9 cellular contexts compared by ENCODE assay signal in the genomic region with DNA sequence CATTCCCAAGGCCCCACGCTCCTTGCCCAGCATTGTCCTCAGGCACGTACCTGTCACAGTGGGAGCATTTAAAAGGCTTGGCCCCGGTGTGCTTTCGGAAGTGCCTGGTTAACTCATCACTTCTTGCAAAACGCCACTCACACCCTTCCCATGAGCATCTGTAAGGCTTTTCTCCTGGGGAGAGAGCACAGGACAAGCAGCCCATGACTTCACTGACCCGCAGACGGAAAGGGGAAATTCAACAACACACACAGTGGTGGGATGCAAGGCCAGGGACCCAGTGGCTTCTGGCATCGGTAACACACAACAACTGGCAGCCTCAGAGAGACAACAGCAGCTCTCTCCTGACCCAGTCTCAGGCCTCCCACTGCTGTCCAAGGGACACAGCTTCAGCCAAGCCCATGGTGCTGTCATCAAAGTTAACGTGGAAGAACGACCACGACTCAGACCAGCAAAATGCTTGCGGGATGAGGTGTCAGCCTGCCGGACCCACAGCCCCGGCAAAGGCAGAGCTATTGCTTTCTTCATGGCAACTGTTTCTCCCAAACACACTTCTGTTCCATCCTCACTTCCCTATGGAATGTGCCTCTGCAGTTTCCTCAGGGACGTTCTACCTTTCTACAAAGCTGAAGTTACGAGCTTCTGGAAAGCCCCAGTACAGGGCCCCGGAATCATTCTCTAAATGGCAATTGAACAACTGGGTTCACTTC. TPM values are rescaled to one million over a fixed set of nuclear protein-coding genes. Genes with fewer than 3 reads are reported as not detected.
DNase-seq lines count a peak whose midpoint lies in the region; ATAC-seq and TF ChIP-seq lines count a peak whose summit lies in the region.
"Had no signal": no experiment of that assay in that cellular context is flagged by ENCODE, and none has a peak within 500 bp of the region (broad histone marks: within the 10 kb centered on the region; RNA-seq: fewer than 3 reads in every experiment).

No MANE protein-coding gene starts in this region.

- no peak for TF ChIP-seq CTCF in activated CD8-positive, alpha-beta T cell treated with anti-CD3 and anti-CD28 coated beads for 36 hours (IDR thresholded peaks at IDR 0.05)
- no peak for TF ChIP-seq CTCF in retinal pigment epithelial cell (conservative IDR thresholded peaks at IDR 0.05; ENCODE audit: low read depth, low read length)

- DNase-seq in activated CD8-positive, alpha-beta T cell treated with anti-CD3 and anti-CD28 coated beads for 36 hours, result no peak
- peak; percentile 67 for DNase-seq in fibroblast of peridontal ligament (ENCODE audit: extremely low read depth)
- no peak for DNase-seq in retinal pigment epithelial cell (ENCODE audit: low read depth)
- no peak for DNase-seq in NCI-H1092 (lab: John Stamatoyannopoulos, UW)
- DNase-seq in stimulated activated CD4-positive, alpha-beta T cell treated with anti-CD3 and anti-CD28 coated beads, Interleukin-4, amount 100 ng/mL, for 4 hours, result no peak
- no peak for DNase-seq in effector CD8-positive, alpha-beta T cell (lab: John Stamatoyannopoulos, UW)

- CTCF ChIA-PET in activated CD8-positive, alpha-beta T cell treated with anti-CD3 and anti-CD28 coated beads for 36 hours (lab: Charles Lee), result no interaction called here

- H3K9me3 ChIP-seq in ES-I3 (ENCODE audit: control insufficient read depth, insufficient read depth, low read length), result no peaks in the 10 kb centered on the region

- no peaks in the 10 kb centered on the region for H3K27me3 Mint-ChIP-seq in activated CD8-positive, alpha-beta T cell treated with anti-CD3 and anti-CD28 coated beads for 36 hours

- H3K4me1 Mint-ChIP-seq in activated CD8-positive, alpha-beta T cell treated with anti-CD3 and anti-CD28 coated beads for 36 hours (ENCODE audit: low read depth), result peaks cover 69% of the 10 kb centered on the region

- no peaks in the 10 kb centered on the region for H3K9me3 Mint-ChIP-seq in activated CD8-positive, alpha-beta T cell treated with anti-CD3 and anti-CD28 coated beads for 36 hours

- peaks cover 36% of the 10 kb centered on the region for H3K4me1 ChIP-seq in ES-I3 (ENCODE audit: insufficient read depth, low read length)

- intact Hi-C loops in activated CD8-positive, alpha-beta T cell treated with anti-CD3 and anti-CD28 coated beads for 36 hours (cut with micrococcal nuclease), result no loop called here

- peaks cover 51% of the 10 kb centered on the region for H3K36me3 ChIP-seq in ES-I3 (ENCODE audit: insufficient read depth, low read length)

- peak overlapping the region; percentile 99 for H3K27ac Mint-ChIP-seq in activated CD8-positive, alpha-beta T cell treated with anti-CD3 and anti-CD28 coated beads for 36 hours

- H3K4me3 Mint-ChIP-seq in activated CD8-positive, alpha-beta T cell treated with anti-CD3 and anti-CD28 coated beads for 36 hours, result peak overlapping the region; percentile 93

- H3K4me3 ChIP-seq in retinal pigment epithelial cell (ENCODE audit: low read length), result peak overlapping the region; percentile 90
- H3K4me3 ChIP-seq: cardiac muscle cell had no signal

- H3K36me3 Mint-ChIP-seq in activated CD8-positive, alpha-beta T cell treated with anti-CD3 and anti-CD28 coated beads for 36 hours (ENCODE audit: low read depth), result peaks cover 90% of the 10 kb centered on the region

- POLR2A ChIA-PET in activated CD8-positive, alpha-beta T cell treated with anti-CD3 and anti-CD28 coated beads for 36 hours (lab: Charles Lee), result interaction anchor here (6.1 to 6.8 kb wide), 5 partner anchors 20 to 72 kb away, joined by 77 to 281 read pairs (median 108); no protein-coding TSS in a partner anchor

- H3K9ac ChIP-seq in ES-I3 (ENCODE audit: low read depth, low read length), result peak overlapping the region; percentile 16; the same call in 1 of the 2 replicates

- no peak for ATAC-seq in activated CD8-positive, alpha-beta T cell treated with anti-CD3 and anti-CD28 coated beads for 36 hours
- ATAC-seq in GM18907 (IDR thresholded peaks at IDR 0.05; ENCODE audit: unreplicated experiment), result no peak

RNA-seq across cellular contexts. Expression of gene KLF6, which starts 4.8 kb away (rescaled TPM):
- 100 to 1,000 TPM; 116 to 120 TPM for total RNA-seq in activated CD8-positive, alpha-beta T cell treated with anti-CD3 and anti-CD28 coated beads for 36 hours
